In the genomic region with DNA sequence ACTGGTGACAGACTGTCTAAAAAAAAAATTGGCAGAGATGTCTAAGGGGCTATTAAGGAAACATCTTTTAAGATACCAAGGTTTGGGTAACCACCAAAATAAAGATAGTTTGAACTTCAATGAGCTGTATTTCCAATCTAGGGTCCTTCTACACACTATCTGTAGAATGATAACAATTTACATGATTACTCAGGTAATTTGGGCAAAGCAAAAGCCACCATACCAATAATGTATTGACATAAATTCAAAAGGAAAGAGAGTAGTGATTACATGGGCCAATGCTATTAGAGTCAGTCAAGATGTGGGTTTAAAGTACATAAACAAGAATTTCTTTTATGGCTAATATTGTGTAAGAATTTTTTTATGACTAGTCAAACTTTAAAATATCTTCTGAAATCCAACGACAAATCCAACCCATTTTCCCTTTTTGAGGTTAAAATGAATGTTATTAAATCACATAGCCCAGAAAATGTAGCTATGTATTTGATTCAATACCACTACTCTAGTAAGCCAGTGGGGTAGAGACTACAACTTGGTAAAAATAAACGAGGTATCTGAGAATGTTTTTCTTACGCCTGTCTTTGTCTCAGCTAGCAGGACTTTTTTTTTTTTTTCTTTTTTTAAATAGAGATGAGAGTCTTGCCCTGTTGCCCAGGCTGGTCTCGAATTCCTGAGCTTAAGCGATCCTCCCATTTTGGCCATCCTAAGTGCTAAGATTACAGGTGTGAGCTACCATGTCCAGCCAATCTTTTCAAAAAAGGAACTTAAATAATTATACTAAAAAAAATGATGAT, we compare ENCODE assay signal across 20 cellular contexts.
"Had no signal": no experiment of that assay in that cellular context is flagged by ENCODE, and none has a peak within 500 bp of the region (broad histone marks: within the 10 kb centered on the region; RNA-seq: fewer than 3 reads in every experiment).

No MANE protein-coding gene starts in this region.

- H3K27me3 ChIP-seq: ascending aorta, dorsolateral prefrontal cortex, sigmoid colon, upper lobe of left lung had no signal

- H3K4me3 Mint-ChIP-seq: activated CD8-positive, alpha-beta memory T cell treated with anti-CD3 and anti-CD28 coated beads, Interleukin-2, amount 10 ng/mL, durations not matched to agents 7 days and 5 days; activated naive CD8-positive, alpha-beta T cell treated with anti-CD3 and anti-CD28 coated beads, Interleukin-2, amount 10 ng/mL, durations not matched to agents 7 days and 5 days; naive thymus-derived CD8-positive, alpha-beta T cell; stimulated activated naive CD8-positive, alpha-beta T cell treated with anti-CD3 and anti-CD28 coated beads, Interleukin-15, Interleukin-2, amounts not matched to agents 100 ng/mL and 50 ng/mL, for 24 hours had no signal

- H3K27me3 Mint-ChIP-seq: activated CD8-positive, alpha-beta memory T cell treated with anti-CD3 and anti-CD28 coated beads, Interleukin-2, amount 10 ng/mL, durations not matched to agents 7 days and 5 days; activated naive CD8-positive, alpha-beta T cell treated with anti-CD3 and anti-CD28 coated beads, Interleukin-2, amount 10 ng/mL, durations not matched to agents 7 days and 5 days; naive thymus-derived CD8-positive, alpha-beta T cell; stimulated activated naive CD8-positive, alpha-beta T cell treated with anti-CD3 and anti-CD28 coated beads, Interleukin-15, Interleukin-2, amounts not matched to agents 100 ng/mL and 50 ng/mL, for 24 hours had no signal

- FAIRE-seq: bronchial epithelial cell, endometrium had no signal

- H3K4me3 ChIP-seq: ascending aorta, dorsolateral prefrontal cortex, psoas muscle, sigmoid colon, upper lobe of left lung had no signal

- DNase-seq: activated CD4-positive, alpha-beta T cell treated with anti-CD3 and anti-CD28 coated beads, Interleukin-2, amount 50 U/mL, for 48 hours; activated CD4-positive, CD25-positive, alpha-beta regulatory T cell treated with anti-CD3 and anti-CD28 coated beads, Interleukin-2, amount 50 U/mL, for 72 hours; activated CD8-positive, alpha-beta memory T cell treated with anti-CD3 and anti-CD28 coated beads, Interleukin-2, amount 10 ng/mL, durations not matched to agents 7 days and 5 days; activated gamma-delta T cell; activated naive CD8-positive, alpha-beta T cell treated with anti-CD3 and anti-CD28 coated beads, Interleukin-2, amount 10 ng/mL, durations not matched to agents 7 days and 5 days; activated T-cell treated with anti-CD3 and anti-CD28 coated beads, Interleukin-2, amount 50 U/mL, for 48 hours; dorsolateral prefrontal cortex; foreskin melanocyte; head of caudate nucleus; left colon; naive thymus-derived CD8-positive, alpha-beta T cell; occipital lobe; psoas muscle; sigmoid colon; stimulated activated CD4-positive, alpha-beta T cell treated with anti-CD3 and anti-CD28 coated beads, Interleukin-12 subunit alpha, Interleukin-12 subunit beta, amount 100 ng/mL, for 4 hours; upper lobe of left lung had no signal

- H3K9me3 Mint-ChIP-seq: activated naive CD8-positive, alpha-beta T cell treated with anti-CD3 and anti-CD28 coated beads, Interleukin-2, amount 10 ng/mL, durations not matched to agents 7 days and 5 days; naive thymus-derived CD8-positive, alpha-beta T cell; stimulated activated naive CD8-positive, alpha-beta T cell treated with anti-CD3 and anti-CD28 coated beads, Interleukin-15, Interleukin-2, amounts not matched to agents 100 ng/mL and 50 ng/mL, for 24 hours had no signal

- ATAC-seq: activated CD8-positive, alpha-beta memory T cell treated with anti-CD3 and anti-CD28 coated beads, Interleukin-2, amount 10 ng/mL, durations not matched to agents 7 days and 5 days had no signal

- H3K9me3 ChIP-seq: ascending aorta, psoas muscle, sigmoid colon, upper lobe of left lung had no signal

- H3K27ac Mint-ChIP-seq: activated CD8-positive, alpha-beta memory T cell treated with anti-CD3 and anti-CD28 coated beads, Interleukin-2, amount 10 ng/mL, durations not matched to agents 7 days and 5 days had no signal

- H3K27ac ChIP-seq: ascending aorta, psoas muscle, sigmoid colon, upper lobe of left lung had no signal

- H3K4me1 ChIP-seq: ascending aorta, psoas muscle, upper lobe of left lung had no signal
